16 cellular contexts compared by ENCODE assay signal in the genomic region with DNA sequence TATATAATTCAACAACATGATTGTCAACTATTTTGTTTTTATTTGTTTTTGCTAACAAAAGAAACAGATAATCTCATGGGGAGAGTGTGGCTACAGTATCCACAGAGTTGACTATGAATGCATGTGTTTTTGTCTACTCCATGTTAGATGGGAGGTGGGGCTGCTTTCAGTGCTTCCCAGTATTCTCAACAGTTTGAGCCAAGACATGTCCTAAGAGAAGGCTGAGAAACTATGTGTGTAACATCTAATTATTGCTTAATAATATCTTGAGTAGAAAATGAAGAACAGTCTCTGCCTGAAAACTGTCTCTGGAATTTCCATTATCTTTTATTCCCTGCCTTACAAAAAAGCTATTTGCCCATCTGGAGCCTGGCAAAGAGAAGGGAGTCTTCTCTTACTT.
DNase-seq lines count a peak whose midpoint lies in the region; ATAC-seq and TF ChIP-seq lines count a peak whose summit lies in the region.
"Had no signal": no experiment of that assay in that cellular context is flagged by ENCODE, and none has a peak within 500 bp of the region (broad histone marks: within the 10 kb centered on the region; RNA-seq: fewer than 3 reads in every experiment).

No MANE protein-coding gene starts in this region.

- TF ChIP-seq CTCF in foreskin keratinocyte (conservative IDR thresholded peaks at IDR 0.05) = no peak
- no peak for TF ChIP-seq CTCF in vagina (IDR thresholded peaks at IDR 0.05)
- TF ChIP-seq CTCF in testis (IDR thresholded peaks at IDR 0.05) = no peak

- no peak overlapping the region for H3K4me3 ChIP-seq in vagina
- H3K4me3 ChIP-seq in testis = no peak overlapping the region

- intact Hi-C loops in Right ventricle myocardium superior (cut with DNase I) (no loop called here), cardiac septum (cut with DNase I) (no loop called here), vagina (cut with DNase I) (no loop called here), testis (cut with DNase I; ENCODE audit: low total_unique reads) (no loop called here)

- H3K27me3 ChIP-seq in foreskin keratinocyte (no peaks in the 10 kb centered on the region), vagina (no peaks in the 10 kb centered on the region), testis (no peaks in the 10 kb centered on the region)

- H3K36me3 ChIP-seq in vagina (no peaks in the 10 kb centered on the region), testis (ENCODE audit: low read depth, missing control alignments) (no peaks in the 10 kb centered on the region)

- H3K27ac ChIP-seq in foreskin keratinocyte (peak overlapping the region; percentile 0), vagina (peak overlapping the region; percentile 17), testis (no peak overlapping the region)

- H3K9me3 ChIP-seq in vagina (no peaks in the 10 kb centered on the region), testis (no peaks in the 10 kb centered on the region)

- H3K4me1 ChIP-seq in foreskin keratinocyte = peaks cover 22% of the 10 kb centered on the region
- peaks cover 25% of the 10 kb centered on the region for H3K4me1 ChIP-seq in vagina
- H3K4me1 ChIP-seq in testis = no peaks in the 10 kb centered on the region

- ATAC-seq in Right ventricle myocardium superior (ENCODE audit: poor library complexity) (peak; percentile 45), SK-N-SH treated with all-trans-retinoic acid at 6 μM for 48 hours (no peak), foreskin keratinocyte (no peak)

- no peak for TF ChIP-seq POLR2A in vagina (IDR thresholded peaks at IDR 0.05)
- no peak for TF ChIP-seq POLR2A in testis (IDR thresholded peaks at IDR 0.05)

- DNase-seq in Right ventricle myocardium superior (no peak), cardiac septum (ENCODE audit: low spot score) (no peak), foreskin keratinocyte (no peak), vagina (ENCODE audit: extremely low spot score in 2 of 2) (no peak), testis (no peak), Kasumi-1 (lab: John Stamatoyannopoulos, UW) (no peak)
- no peak for DNase-seq in central memory CD4-positive, alpha-beta T cell
- DNase-seq: DMS79; H7; MM.1S; NCI-H1048; NCI-H1930; NCI-H226; NCI-H510A treated with DMSO at 0.1 percent for 48 hours; NK-92 treated with Interleukin-12 subunit alpha and Interleukin-12 subunit beta, amount 100 ng/mL, for 24 hours had no signal

TF ChIP-seq in SK-N-SH treated with all-trans-retinoic acid at 6 μM for 48 hours, 23 proteins besides CTCF, POLR2A, EP300 and RAD21:
- TF ChIP-seq ISL1 (CRISPR knock-in tag; IDR thresholded peaks at IDR 0.05) (peak; percentile 31; the same call in 1 of the 2 replicates), RARB (CRISPR knock-in tag; IDR thresholded peaks at IDR 0.05) (no peak)

Comparison
In these comparisons a context has a peak if more than half of its experiments do, and no peak if none do; other contexts are left out.
1. H3K27ac ChIP-seq: peak in foreskin keratinocyte (single experiment) and vagina (single experiment); none in testis (0 of 2).